10 cellular contexts compared by ENCODE assay signal in the genomic region with DNA sequence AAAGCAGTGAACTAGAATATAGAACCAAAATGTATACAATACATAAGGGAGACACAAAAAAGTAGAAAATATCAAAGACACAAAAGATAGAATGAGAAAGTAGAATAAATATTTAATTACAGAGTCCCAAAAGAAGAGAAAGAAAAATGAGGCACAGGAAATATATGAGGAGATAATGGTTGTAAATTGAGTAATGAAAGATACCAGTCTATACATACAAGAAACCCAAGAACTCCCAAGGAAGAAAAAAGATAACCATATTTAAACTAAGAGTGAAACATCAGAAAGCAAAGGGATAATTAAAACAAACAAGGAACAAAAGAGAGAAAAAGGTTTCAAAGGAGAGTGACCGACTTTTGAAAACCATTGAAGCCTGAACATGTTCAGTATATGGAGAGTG. TPM values are rescaled to one million over a fixed set of nuclear protein-coding genes. Genes with fewer than 3 reads are reported as not detected.
"Had no signal": no experiment of that assay in that cellular context is flagged by ENCODE, and none has a peak within 500 bp of the region (broad histone marks: within the 10 kb centered on the region; RNA-seq: fewer than 3 reads in every experiment).

No MANE protein-coding gene starts in this region.

- DNase-seq: IMR-90, KBM-7, KG1 had no signal

- FAIRE-seq: HepG2, HTR-8/SVneo, K562 had no signal

- H3K4me3 Mint-ChIP-seq: IgD-negative memory B cell had no signal

- H3K27ac Mint-ChIP-seq: IgD-negative memory B cell had no signal

- H3K27ac ChIP-seq: HL-60, KMS-11 had no signal

- ATAC-seq: HepG2, K562 had no signal

- H3K4me1 Mint-ChIP-seq: IgD-negative memory B cell had no signal

- H3K4me3 ChIP-seq: K562 had no signal

RNA-seq across cellular contexts. Expression of gene CPEB1, which starts 47.3 kb away (rescaled TPM):
- total RNA-seq: HT-29 had no signal
